8 cellular contexts compared by ENCODE assay signal in the genomic region with DNA sequence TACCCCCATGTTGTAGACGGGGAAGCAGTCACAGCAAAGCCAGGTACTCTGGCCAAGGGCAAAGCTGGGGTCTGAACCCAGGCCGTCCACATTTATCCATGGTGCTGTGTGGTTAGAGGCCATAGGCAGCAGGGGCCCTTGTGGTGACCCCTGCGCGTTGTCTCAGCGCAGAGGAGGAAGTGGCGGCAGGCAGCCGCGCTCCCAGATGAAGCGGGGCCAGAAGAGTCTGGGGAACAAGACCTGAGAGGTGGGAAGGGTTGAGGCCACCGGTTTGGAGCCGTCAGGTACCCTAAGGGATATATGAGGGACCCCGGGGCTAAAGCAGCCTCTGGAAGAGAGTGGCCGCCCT.
A peak's percentile ranks its signal among the peaks of the same experiment; 100 is the strongest.
DNase-seq lines count a peak whose midpoint lies in the region; ATAC-seq and TF ChIP-seq lines count a peak whose summit lies in the region.

No MANE protein-coding gene starts in this region.

- H3K27me3 ChIP-seq in NT2/D1 (ENCODE audit: insufficient read depth, insufficient read length) (peaks cover 13% of the 10 kb centered on the region), brain microvascular endothelial cell (replicated peaks) (no peaks in the 10 kb centered on the region), subcutaneous abdominal adipose tissue (ENCODE audit: control insufficient read depth in 5 of 5, insufficient read depth in 4 of 5, low read length in 5 of 5) (no peaks in the 10 kb centered on the region)

- peak; percentile 8 for TF ChIP-seq CTCF in brain microvascular endothelial cell (IDR thresholded peaks at IDR 0.05; ENCODE audit: low read depth, low read length, missing control alignments)

- H3K36me3 ChIP-seq in NT2/D1 (ENCODE audit: insufficient read depth, insufficient read length, low read length) (no peaks in the 10 kb centered on the region), brain microvascular endothelial cell (replicated peaks) (no peaks in the 10 kb centered on the region), subcutaneous abdominal adipose tissue (ENCODE audit: control insufficient read depth in 5 of 5, insufficient read depth in 5 of 5, low read length in 5 of 5) (peaks cover 0 to 3% (median 0%) of the 10 kb centered on the region in 5 donors)

- H3K9ac ChIP-seq in NT2/D1 (ENCODE audit: insufficient read length, low read depth) = peak overlapping the region; percentile 87
- peak overlapping the region; percentile 16 to 78 (median 74) for H3K9ac ChIP-seq in subcutaneous abdominal adipose tissue (ENCODE audit: low read length in 5 of 5)

- in situ Hi-C loops in brain microvascular endothelial cell (cut with HindIII; ENCODE audit: low pct_ligation_motif_present, low sequenced_read_pairs) = no loop called here

- no peaks in the 10 kb centered on the region for H3K9me3 ChIP-seq in NT2/D1 (ENCODE audit: insufficient read depth, low read length)
- no peaks in the 10 kb centered on the region for H3K9me3 ChIP-seq in subcutaneous abdominal adipose tissue (ENCODE audit: control insufficient read depth in 5 of 5, low read length in 5 of 5)

- H3K27ac ChIP-seq in brain microvascular endothelial cell = no peak overlapping the region
- H3K27ac ChIP-seq in subcutaneous abdominal adipose tissue (ENCODE audit: low read depth, low read length) = no peak overlapping the region

- peak; percentile 50 for ATAC-seq in HG02938 (IDR thresholded peaks at IDR 0.05; ENCODE audit: unreplicated experiment)

- H3K4me1 ChIP-seq in NT2/D1 (ENCODE audit: insufficient read depth, insufficient read length) = no peaks in the 10 kb centered on the region
- peaks cover 0 to 16% (median 11%) of the 10 kb centered on the region in 5 donors for H3K4me1 ChIP-seq in subcutaneous abdominal adipose tissue (ENCODE audit: control insufficient read depth in 5 of 5, insufficient read depth in 5 of 5, low read length in 5 of 5)

- H3K4me3 ChIP-seq in NT2/D1 (ENCODE audit: insufficient read length, low read depth) (peak overlapping the region; percentile 76), brain microvascular endothelial cell (ENCODE audit: low read depth, low read length) (peak overlapping the region; percentile 73), subcutaneous abdominal adipose tissue (ENCODE audit: low read depth in 1 of 5, low read length in 5 of 5) (peak overlapping the region; percentile 80 to 93 (median 86))

- DNase-seq in stimulated activated naive CD4-positive, alpha-beta T cell treated with Interleukin-2 at 50 U/mL for 16 hours (lab: John Stamatoyannopoulos, UW) = peak; percentile 1
- DNase-seq in stimulated activated naive CD4-positive, alpha-beta T cell (lab: John Stamatoyannopoulos, UW) = no peak
- DNase-seq in NT2/D1 (ENCODE audit: low read depth, low spot score) (no peak), brain microvascular endothelial cell (no peak), kidney tubule cell (ENCODE audit: low spot score) (peak; percentile 27), cortex of kidney (lab: John Stamatoyannopoulos, UW) (no peak)

Comparison
In these comparisons a context has a peak if more than half of its experiments do, and no peak if none do; other contexts are left out.
1. DNase-seq: peak in stimulated activated naive CD4-positive, alpha-beta T cell treated with Interleukin-2 at 50 U/mL for 16 hours (single experiment) and kidney tubule cell (single experiment); none in stimulated activated naive CD4-positive, alpha-beta T cell (0 of 6), NT2/D1 (single experiment), brain microvascular endothelial cell (single experiment) and cortex of kidney (single experiment).
2. Peak in every context shown above with its lines, with median percentiles within 50 percentile points of each other: H3K4me3 ChIP-seq.